8 cellular contexts compared by ENCODE assay signal in the genomic region with DNA sequence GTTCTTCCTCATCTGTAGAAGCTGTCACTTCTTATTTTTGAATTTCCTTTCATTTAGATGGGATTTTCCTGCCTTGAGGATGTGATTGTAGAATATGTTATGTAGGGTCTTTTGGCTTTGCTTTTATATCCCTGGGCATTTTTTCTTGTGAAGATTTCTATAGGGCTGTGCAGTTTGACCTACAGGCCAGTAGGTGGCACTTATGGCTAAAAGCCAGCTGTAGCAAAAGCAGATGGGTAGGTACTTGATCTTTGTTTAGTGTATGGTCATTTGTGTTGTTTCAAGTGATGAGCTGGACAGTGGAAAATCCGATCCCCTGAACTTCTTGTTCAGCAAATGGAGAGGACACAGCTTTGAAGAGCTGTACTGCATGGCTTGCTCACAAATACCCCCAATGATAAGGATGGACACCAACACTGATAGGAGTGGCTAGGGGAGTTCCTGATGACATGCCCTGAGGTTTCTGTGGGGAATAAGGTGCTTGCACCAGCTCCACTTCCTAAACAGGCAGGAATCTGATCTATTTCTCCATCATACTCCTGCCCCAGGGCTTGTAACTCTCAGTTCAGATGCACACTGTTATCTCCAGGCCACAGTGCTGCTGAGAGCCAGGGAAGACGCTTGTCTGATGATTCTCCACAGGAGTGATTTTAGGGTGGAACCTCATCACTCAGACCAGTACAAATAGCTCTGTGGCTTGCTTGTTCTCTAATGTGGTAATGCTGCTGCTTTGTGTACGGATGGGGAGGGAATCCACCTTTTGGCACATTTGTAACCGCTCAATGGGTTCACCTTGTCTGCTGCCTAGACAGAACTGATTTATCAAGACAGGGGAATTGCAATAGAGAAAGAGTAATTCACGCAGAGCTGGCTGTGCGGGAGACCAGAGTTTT.
DNase-seq lines count a peak whose midpoint lies in the region; ATAC-seq and TF ChIP-seq lines count a peak whose summit lies in the region.

No MANE protein-coding gene starts in this region.

- no peaks in the 10 kb centered on the region for H3K36me3 Mint-ChIP-seq in CD8-positive, alpha-beta T cell

- H3K4me3 Mint-ChIP-seq in CD8-positive, alpha-beta T cell = no peak overlapping the region

- no peaks in the 10 kb centered on the region for H3K4me1 ChIP-seq in CD8-positive, alpha-beta T cell (ENCODE audit: insufficient read depth, low read length)

- DNase-seq in RPMI7951 (ENCODE audit: low read depth) (peak; percentile 1), hepatic stellate cell (ENCODE audit: low spot score) (peak; percentile 2), cortex of kidney (lab: John Stamatoyannopoulos, UW) (no peak), GOT3 (lab: John Stamatoyannopoulos, UW) (no peak)
- DNase-seq in CD8-positive, alpha-beta T cell = no peak

- TF ChIP-seq CTCF in C4-2B (conservative IDR thresholded peaks at IDR 0.05) = peak; percentile 74
- TF ChIP-seq CTCF in CD8-positive, alpha-beta T cell (IDR thresholded peaks at IDR 0.05) = no peak

- no peaks in the 10 kb centered on the region for H3K36me3 ChIP-seq in CD8-positive, alpha-beta T cell (ENCODE audit: insufficient read depth, low read length)

- intact Hi-C loops in CD8-positive, alpha-beta T cell (cut with DNase I, micrococcal nuclease) = no loop called here

- ATAC-seq in GM19023 (IDR thresholded peaks at IDR 0.05; ENCODE audit: unreplicated experiment) = peak; percentile 81
- ATAC-seq in HG03280 (IDR thresholded peaks at IDR 0.05; ENCODE audit: unreplicated experiment) = peak; percentile 62
- ATAC-seq in CD8-positive, alpha-beta T cell = no peak

- no peaks in the 10 kb centered on the region for H3K4me1 Mint-ChIP-seq in CD8-positive, alpha-beta T cell (ENCODE audit: low read depth)

- CTCF ChIA-PET in CD8-positive, alpha-beta T cell (lab: Charles Lee) = no interaction called here

- no peak overlapping the region for H3K27ac Mint-ChIP-seq in CD8-positive, alpha-beta T cell

- no peaks in the 10 kb centered on the region for H3K9me3 Mint-ChIP-seq in CD8-positive, alpha-beta T cell

- POLR2A ChIA-PET in CD8-positive, alpha-beta T cell (lab: Charles Lee) = no interaction called here

- H3K27me3 Mint-ChIP-seq in CD8-positive, alpha-beta T cell (ENCODE audit: low read depth) = no peaks in the 10 kb centered on the region

- no peaks in the 10 kb centered on the region for H3K27me3 ChIP-seq in CD8-positive, alpha-beta T cell (ENCODE audit: insufficient read depth, low read length)

- H3K27ac ChIP-seq in C4-2B = no peak overlapping the region
- no peak overlapping the region for H3K27ac ChIP-seq in CD8-positive, alpha-beta T cell (ENCODE audit: low read depth, low read length)

- H3K9me3 ChIP-seq in CD8-positive, alpha-beta T cell (ENCODE audit: low read length) = no peaks in the 10 kb centered on the region

- no peak overlapping the region for H3K4me3 ChIP-seq in CD8-positive, alpha-beta T cell (ENCODE audit: low read depth, low read length)

Comparison
In these comparisons a context has a peak if more than half of its experiments do, and no peak if none do; other contexts are left out.
1. DNase-seq: peak in RPMI7951 (single experiment) and hepatic stellate cell (single experiment); none in cortex of kidney (single experiment), CD8-positive, alpha-beta T cell (0 of 7) and GOT3 (single experiment).